In genomic region chr20:47225458-47225857, GRCh38 we compare ENCODE assay signal across 1 cellular context.
TF ChIP-seq lines count a peak whose summit lies in the region.

No MANE protein-coding gene starts in this region.

TF ChIP-seq in HepG2, 621 proteins besides CTCF, POLR2A, EP300 and RAD21 (continued from another document):
- TF ChIP-seq BRF2 (CRISPR knock-in tag; IDR thresholded peaks at IDR 0.05) (no peak), PCBP2 (optimal IDR thresholded peaks at IDR 0.05; ENCODE audit: low read depth, low read length, poor library complexity, severe bottlenecking) (peak; percentile 34), MYNN (CRISPR knock-in tag; IDR thresholded peaks at IDR 0.05; ENCODE audit: low read depth) (no peak), ZNF354B (CRISPR knock-in tag; IDR thresholded peaks at IDR 0.05) (no peak), CBX1 (IDR thresholded peaks at IDR 0.05; ENCODE audit: low read depth) (no peak), HOXA3 (CRISPR knock-in tag; IDR thresholded peaks at IDR 0.05) (no peak), SMAD1 (CRISPR knock-in tag; IDR thresholded peaks at IDR 0.05; ENCODE audit: borderline replicate concordance, low read depth) (no peak), ZNF224 (CRISPR knock-in tag; IDR thresholded peaks at IDR 0.05) (no peak), GPBP1L1 (CRISPR knock-in tag; IDR thresholded peaks at IDR 0.05) (no peak), POLR2AphosphoS5 (IDR thresholded peaks at IDR 0.05; ENCODE audit: low read depth, low read length) (no peak), ZNF549 (CRISPR knock-in tag; IDR thresholded peaks at IDR 0.05) (no peak), TEAD3 (CRISPR knock-in tag; optimal IDR thresholded peaks at IDR 0.05; ENCODE audit: borderline replicate concordance) (no peak), HNRNPK (IDR thresholded peaks at IDR 0.05; ENCODE audit: low read depth, low read length, poor library complexity, severe bottlenecking) (peak; percentile 97)
